ENCODE assay signal across 25 cellular contexts in the genomic region with DNA sequence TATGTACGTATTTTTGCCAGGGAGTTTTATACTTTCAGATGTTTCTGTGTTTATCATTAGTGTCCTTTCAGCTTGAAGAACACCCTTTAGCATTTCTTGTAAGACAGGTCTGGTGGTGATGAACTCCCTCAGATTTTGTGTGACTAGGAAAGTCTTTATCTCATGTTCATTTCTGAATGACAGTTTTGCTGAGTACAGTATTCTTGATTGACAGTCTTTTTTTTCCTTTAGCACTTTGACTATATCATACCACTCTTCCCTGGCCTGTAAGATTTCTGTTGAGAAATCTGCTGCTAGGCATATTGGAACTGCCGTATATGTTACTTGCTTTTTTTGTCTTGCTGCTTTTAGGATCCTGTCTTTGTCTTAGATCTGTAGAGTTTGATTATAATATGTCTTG.
"Had no signal": no experiment of that assay in that cellular context is flagged by ENCODE, and none has a peak within 500 bp of the region (broad histone marks: within the 10 kb centered on the region; RNA-seq: fewer than 3 reads in every experiment).

No MANE protein-coding gene starts in this region.

- H3K4me2 ChIP-seq: smooth muscle cell had no signal

- H3K27ac ChIP-seq: dorsolateral prefrontal cortex, esophagus muscularis mucosa, heart right ventricle, lower lobe of right lung, parathyroid adenoma, suprapubic skin, transverse colon had no signal

- DNase-seq: dorsolateral prefrontal cortex; effector CD4-positive, alpha-beta T cell; foreskin melanocyte; glutamatergic neuron; heart right ventricle; hippocampal formation; islet precursor cell; left ventricle myocardium superior; lower lobe of right lung; natural killer cell; stimulated activated CD4-positive, alpha-beta T cell treated with anti-CD3 and anti-CD28 coated beads, Interleukin-12 subunit alpha, Interleukin-12 subunit beta, amount 100 ng/mL, for 4 hours; stimulated activated CD4-positive, alpha-beta T cell treated with anti-CD3 and anti-CD28 coated beads, Interleukin-1b, Interleukin-23, amount 100 ng/mL, for 48 hours; stimulated activated CD4-positive, alpha-beta T cell treated with anti-CD3 and anti-CD28 coated beads, Interleukin-4, amount 100 ng/mL, for 1 hour; stimulated activated CD8-positive, alpha-beta memory T cell treated with anti-CD3 and anti-CD28 coated beads, Interleukin-4, amount 100 ng/mL, for 48 hours; stimulated activated naive CD4-positive, alpha-beta T cell; stimulated activated naive CD8-positive, alpha-beta T cell treated with anti-CD3 and anti-CD28 coated beads, Interleukin-15, amount 100 ng/mL, for 72 hours; transverse colon had no signal

- H2AFZ ChIP-seq: parathyroid adenoma had no signal

- FAIRE-seq: colon had no signal

- H3K36me3 ChIP-seq: esophagus muscularis mucosa, heart right ventricle, lower lobe of right lung, suprapubic skin had no signal

- H3K4me3 Mint-ChIP-seq: natural killer cell; neural crest cell; stimulated activated naive CD8-positive, alpha-beta T cell treated with anti-CD3 and anti-CD28 coated beads, Interleukin-15, amount 100 ng/mL, for 72 hours had no signal

- ATAC-seq: heart right ventricle; left ventricle myocardium superior; lower lobe of right lung; natural killer cell; sciatic nerve; stimulated activated naive CD8-positive, alpha-beta T cell treated with anti-CD3 and anti-CD28 coated beads, Interleukin-15, amount 100 ng/mL, for 72 hours had no signal

- H3K9ac ChIP-seq: parathyroid adenoma had no signal

- H3K27ac Mint-ChIP-seq: natural killer cell; progenitor cell of endocrine pancreas; stimulated activated naive CD8-positive, alpha-beta T cell treated with anti-CD3 and anti-CD28 coated beads, Interleukin-15, amount 100 ng/mL, for 72 hours had no signal

- H3K27me3 ChIP-seq: dorsolateral prefrontal cortex, esophagus muscularis mucosa, heart right ventricle, suprapubic skin, transverse colon had no signal

- H3K27me3 Mint-ChIP-seq: progenitor cell of endocrine pancreas; stimulated activated naive CD8-positive, alpha-beta T cell treated with anti-CD3 and anti-CD28 coated beads, Interleukin-15, amount 100 ng/mL, for 72 hours had no signal

- H3K4me3 ChIP-seq: dorsolateral prefrontal cortex, esophagus muscularis mucosa, heart right ventricle, lower lobe of right lung, smooth muscle cell, suprapubic skin, transverse colon had no signal
